In the genomic region with DNA sequence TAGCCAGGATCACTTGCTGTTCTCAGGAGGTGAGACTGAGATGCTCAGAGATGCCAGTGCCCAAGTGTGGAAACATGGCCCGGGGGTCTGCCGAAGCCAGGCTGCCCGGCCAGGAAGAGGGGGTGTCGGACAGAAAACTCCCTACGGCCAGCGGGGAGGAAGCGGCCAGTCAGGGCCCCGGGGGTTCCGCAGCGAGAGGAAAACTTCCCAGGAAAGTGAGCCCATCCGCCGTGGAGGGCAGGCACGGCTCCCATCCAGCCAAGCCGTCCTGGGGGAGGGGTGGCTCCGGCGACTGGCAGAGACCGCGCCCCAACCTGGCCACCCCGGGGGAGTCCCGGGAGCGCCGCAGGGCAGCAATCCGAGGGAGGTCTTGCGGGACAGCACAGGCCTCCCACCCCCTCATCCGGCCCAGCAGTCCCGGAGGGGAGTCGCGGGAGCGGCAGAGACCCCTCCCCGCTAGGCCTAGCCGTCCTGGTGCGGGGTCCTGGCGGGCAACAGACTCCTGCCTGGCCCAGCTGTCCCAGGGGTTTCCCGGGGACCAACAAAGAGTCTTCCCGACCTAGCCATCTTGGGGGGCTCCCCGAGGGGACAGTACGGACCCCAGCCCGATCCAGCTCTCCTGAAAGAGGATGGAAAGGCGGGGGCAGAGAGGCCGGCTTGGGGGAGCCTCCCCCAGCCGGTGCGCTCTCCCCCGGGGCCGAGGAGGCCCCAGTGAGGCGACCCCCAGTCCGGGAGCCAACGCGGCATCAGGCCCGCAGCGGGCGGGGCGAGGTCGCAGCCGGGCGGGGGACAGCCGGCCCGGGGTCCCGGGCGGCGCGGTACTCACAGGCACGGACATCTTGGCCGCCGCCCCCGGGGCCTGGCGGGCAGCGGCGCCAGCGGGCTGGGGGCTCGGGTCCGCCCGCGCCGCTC, we compare ENCODE assay signal across 8 cellular contexts. TPM values are rescaled to one million over a fixed set of nuclear protein-coding genes. Genes with fewer than 3 reads are reported as not detected.
DNase-seq lines count a peak whose midpoint lies in the region; ATAC-seq and TF ChIP-seq lines count a peak whose summit lies in the region.

No MANE protein-coding gene starts in this region.

- H3K4me3 Mint-ChIP-seq in HFFc6, result peak overlapping the region; percentile 88

- no peaks in the 10 kb centered on the region for H3K9me3 Mint-ChIP-seq in HFFc6

- intact Hi-C loops in heart left ventricle (cut with DNase I), result loop anchor here in 6 of 10 donors (2.0 to 5.0 kb wide), 3 partner anchors 33 to 42 kb away; no protein-coding TSS in a partner anchor

- no peaks in the 10 kb centered on the region; the same call in 1 of the 2 replicates for H3K27me3 Mint-ChIP-seq in HFFc6 (ENCODE audit: insufficient read depth)

- H3K4me1 Mint-ChIP-seq in HFFc6 (ENCODE audit: low read depth), result peaks cover 53% of the 10 kb centered on the region

- no peak for TF ChIP-seq POLR2A in heart left ventricle (IDR thresholded peaks at IDR 0.05)

- peaks cover 0 to 5% (median 0%) of the 10 kb centered on the region in 9 donors for H3K36me3 ChIP-seq in heart left ventricle

- H3K27me3 ChIP-seq in heart left ventricle, result peaks cover 0 to 50% (median 0%) of the 10 kb centered on the region in 9 donors

- peak overlapping the region; percentile 70 to 100 (median 94) for H3K4me3 ChIP-seq in heart left ventricle
- peak overlapping the region; percentile 91 for H3K4me3 ChIP-seq in retinal pigment epithelial cell (ENCODE audit: low read length)

- no peak for TF ChIP-seq CTCF in HFFc6 (IDR thresholded peaks at IDR 0.05)
- no peak for TF ChIP-seq CTCF in heart left ventricle (IDR thresholded peaks at IDR 0.05)
- no peak for TF ChIP-seq CTCF in retinal pigment epithelial cell (conservative IDR thresholded peaks at IDR 0.05; ENCODE audit: low read depth, low read length)

- peak overlapping the region; percentile 80 for H3K27ac Mint-ChIP-seq in HFFc6

- no peaks in the 10 kb centered on the region for H3K9me3 ChIP-seq in heart left ventricle

- peak overlapping the region; percentile 84 to 99 (median 96) for H3K27ac ChIP-seq in heart left ventricle

- DNase-seq in HFFc6 (no peak), heart left ventricle (peak; percentile 65 to 75 (median 66)), retinal pigment epithelial cell (ENCODE audit: low read depth) (no peak), KG1 (lab: John Stamatoyannopoulos, UW) (no peak)
- DNase-seq in activated effector memory CD4-positive, alpha-beta T cell treated with Interleukin-2 at 50 U/mL for 16 hours, result no peak

- ATAC-seq in GM18502 (IDR thresholded peaks at IDR 0.05; ENCODE audit: poor library complexity, unreplicated experiment) (peak; percentile 11), SK-N-SH treated with all-trans-retinoic acid at 6 μM for 48 hours (peak; percentile 47), heart left ventricle (peak in 3 of 4 donors; percentile 3 to 52 (median 32)), GM19467 (IDR thresholded peaks at IDR 0.05; ENCODE audit: unreplicated experiment) (no peak)

- peaks cover 15% of the 10 kb centered on the region; the same call in 1 of the 2 replicates for H3K36me3 Mint-ChIP-seq in HFFc6 (ENCODE audit: low read depth)

- WGBS in heart left ventricle, 4 donors, result 0 to 8% (median 1%) methylated on average over 6 to 74 of the region's 74 CpGs

- H3K4me1 ChIP-seq in heart left ventricle, result peaks cover 27 to 74% (median 55%) of the 10 kb centered on the region in 12 donors

TF ChIP-seq in SK-N-SH treated with all-trans-retinoic acid at 6 μM for 48 hours, 23 proteins besides CTCF, POLR2A, EP300 and RAD21:
- TF ChIP-seq ZNF70 (CRISPR knock-in tag; IDR thresholded peaks at IDR 0.05) (no peak), BACH2 (CRISPR knock-in tag; IDR thresholded peaks at IDR 0.05; ENCODE audit: borderline replicate concordance) (no peak), SNAI2 (CRISPR knock-in tag; IDR thresholded peaks at IDR 0.05) (no peak), ARNTL (CRISPR knock-in tag; IDR thresholded peaks at IDR 0.05; ENCODE audit: borderline replicate concordance, low read depth) (no peak), ZFP30 (CRISPR knock-in tag; IDR thresholded peaks at IDR 0.05) (no peak), ESRRG (CRISPR knock-in tag; IDR thresholded peaks at IDR 0.05) (no peak), PPARA (CRISPR knock-in tag; IDR thresholded peaks at IDR 0.05; ENCODE audit: borderline replicate concordance) (no peak), GLIS3 (CRISPR knock-in tag; IDR thresholded peaks at IDR 0.05) (no peak), ZFP3 (CRISPR knock-in tag; IDR thresholded peaks at IDR 0.05) (no peak), TOX (CRISPR knock-in tag; IDR thresholded peaks at IDR 0.05; ENCODE audit: borderline replicate concordance) (no peak), ZC3H10 (CRISPR knock-in tag; IDR thresholded peaks at IDR 0.05) (no peak), ISL1 (CRISPR knock-in tag; IDR thresholded peaks at IDR 0.05) (no peak)
- TF ChIP-seq, protein P1, sequence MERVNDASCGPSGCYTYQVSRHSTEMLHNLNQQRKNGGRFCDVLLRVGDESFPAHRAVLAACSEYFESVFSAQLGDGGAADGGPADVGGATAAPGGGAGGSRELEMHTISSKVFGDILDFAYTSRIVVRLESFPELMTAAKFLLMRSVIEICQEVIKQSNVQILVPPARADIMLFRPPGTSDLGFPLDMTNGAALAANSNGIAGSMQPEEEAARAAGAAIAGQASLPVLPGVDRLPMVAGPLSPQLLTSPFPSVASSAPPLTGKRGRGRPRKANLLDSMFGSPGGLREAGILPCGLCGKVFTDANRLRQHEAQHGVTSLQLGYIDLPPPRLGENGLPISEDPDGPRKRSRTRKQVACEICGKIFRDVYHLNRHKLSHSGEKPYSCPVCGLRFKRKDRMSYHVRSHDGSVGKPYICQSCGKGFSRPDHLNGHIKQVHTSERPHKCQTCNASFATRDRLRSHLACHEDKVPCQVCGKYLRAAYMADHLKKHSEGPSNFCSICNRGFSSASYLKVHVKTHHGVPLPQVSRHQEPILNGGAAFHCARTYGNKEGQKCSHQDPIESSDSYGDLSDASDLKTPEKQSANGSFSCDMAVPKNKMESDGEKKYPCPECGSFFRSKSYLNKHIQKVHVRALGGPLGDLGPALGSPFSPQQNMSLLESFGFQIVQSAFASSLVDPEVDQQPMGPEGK (CRISPR knock-in tag; IDR thresholded peaks at IDR 0.05; ENCODE audit: borderline replicate concordance), result no peak
- TF ChIP-seq, protein P2, sequence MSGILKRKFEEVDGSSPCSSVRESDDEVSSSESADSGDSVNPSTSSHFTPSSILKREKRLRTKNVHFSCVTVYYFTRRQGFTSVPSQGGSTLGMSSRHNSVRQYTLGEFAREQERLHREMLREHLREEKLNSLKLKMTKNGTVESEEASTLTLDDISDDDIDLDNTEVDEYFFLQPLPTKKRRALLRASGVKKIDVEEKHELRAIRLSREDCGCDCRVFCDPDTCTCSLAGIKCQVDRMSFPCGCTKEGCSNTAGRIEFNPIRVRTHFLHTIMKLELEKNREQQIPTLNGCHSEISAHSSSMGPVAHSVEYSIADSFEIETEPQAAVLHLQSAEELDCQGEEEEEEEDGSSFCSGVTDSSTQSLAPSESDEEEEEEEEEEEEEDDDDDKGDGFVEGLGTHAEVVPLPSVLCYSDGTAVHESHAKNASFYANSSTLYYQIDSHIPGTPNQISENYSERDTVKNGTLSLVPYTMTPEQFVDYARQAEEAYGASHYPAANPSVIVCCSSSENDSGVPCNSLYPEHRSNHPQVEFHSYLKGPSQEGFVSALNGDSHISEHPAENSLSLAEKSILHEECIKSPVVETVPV (CRISPR knock-in tag; IDR thresholded peaks at IDR 0.05), result no peak
- TF ChIP-seq, protein P3, sequence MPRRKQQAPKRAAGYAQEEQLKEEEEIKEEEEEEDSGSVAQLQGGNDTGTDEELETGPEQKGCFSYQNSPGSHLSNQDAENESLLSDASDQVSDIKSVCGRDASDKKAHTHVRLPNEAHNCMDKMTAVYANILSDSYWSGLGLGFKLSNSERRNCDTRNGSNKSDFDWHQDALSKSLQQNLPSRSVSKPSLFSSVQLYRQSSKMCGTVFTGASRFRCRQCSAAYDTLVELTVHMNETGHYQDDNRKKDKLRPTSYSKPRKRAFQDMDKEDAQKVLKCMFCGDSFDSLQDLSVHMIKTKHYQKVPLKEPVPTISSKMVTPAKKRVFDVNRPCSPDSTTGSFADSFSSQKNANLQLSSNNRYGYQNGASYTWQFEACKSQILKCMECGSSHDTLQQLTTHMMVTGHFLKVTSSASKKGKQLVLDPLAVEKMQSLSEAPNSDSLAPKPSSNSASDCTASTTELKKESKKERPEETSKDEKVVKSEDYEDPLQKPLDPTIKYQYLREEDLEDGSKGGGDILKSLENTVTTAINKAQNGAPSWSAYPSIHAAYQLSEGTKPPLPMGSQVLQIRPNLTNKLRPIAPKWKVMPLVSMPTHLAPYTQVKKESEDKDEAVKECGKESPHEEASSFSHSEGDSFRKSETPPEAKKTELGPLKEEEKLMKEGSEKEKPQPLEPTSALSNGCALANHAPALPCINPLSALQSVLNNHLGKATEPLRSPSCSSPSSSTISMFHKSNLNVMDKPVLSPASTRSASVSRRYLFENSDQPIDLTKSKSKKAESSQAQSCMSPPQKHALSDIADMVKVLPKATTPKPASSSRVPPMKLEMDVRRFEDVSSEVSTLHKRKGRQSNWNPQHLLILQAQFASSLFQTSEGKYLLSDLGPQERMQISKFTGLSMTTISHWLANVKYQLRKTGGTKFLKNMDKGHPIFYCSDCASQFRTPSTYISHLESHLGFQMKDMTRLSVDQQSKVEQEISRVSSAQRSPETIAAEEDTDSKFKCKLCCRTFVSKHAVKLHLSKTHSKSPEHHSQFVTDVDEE (CRISPR knock-in tag; IDR thresholded peaks at IDR 0.05), result no peak

RNA-seq across cellular contexts. Expression of a gene that starts 13.8 kb away (rescaled TPM):
- total RNA-seq in HFFc6 (2021; fragmentation: NEBNext Ultra II Directional; extraction: Animal tissue kit (Norgen Biotek cat#: 25700)), result 100 to 1,000 TPM; 126 to 148 (median 130) TPM
- total RNA-seq in heart left ventricle, result 100 to 1,000 TPM in 1 of 9 donors, 10 to 100 TPM in 8; 51.4 to 129 (median 72.0) TPM
- polyA plus RNA-seq in heart left ventricle, result 10 to 100 TPM; 54.2 to 89.2 TPM

RNA-seq across cellular contexts. Expression of a gene that starts 46.5 kb away (rescaled TPM):
- total RNA-seq in HFFc6 (2021; fragmentation: NEBNext Ultra II Directional; extraction: Animal tissue kit (Norgen Biotek cat#: 25700)), result not detected
- total RNA-seq in heart left ventricle, result 1 to 10 TPM in 5 of 9 donors, not detected in 4; 2.0 to 3.7 (median 3.0) TPM
- under 1 TPM in 1 of 2 donors, not detected in 1; 0.64 TPM for polyA plus RNA-seq in heart left ventricle

RNA-seq across cellular contexts. Expression of a gene that starts 58.3 kb away (rescaled TPM):
- not detected for total RNA-seq in HFFc6 (2021; fragmentation: NEBNext Ultra II Directional; extraction: Animal tissue kit (Norgen Biotek cat#: 25700))
- 1 to 10 TPM in 4 of 9 donors, under 1 TPM in 1, not detected in 4; 0.98 to 3.7 (median 2.8) TPM for total RNA-seq in heart left ventricle
- polyA plus RNA-seq in heart left ventricle, result under 1 TPM in 1 of 2 donors, not detected in 1; 0.51 TPM

Comparison
In these comparisons a context has a peak if more than half of its experiments do, and no peak if none do; other contexts are left out.
1. DNase-seq: peak in heart left ventricle (5 of 5); none in HFFc6 (single experiment), retinal pigment epithelial cell (single experiment), KG1 (single experiment) and activated effector memory CD4-positive, alpha-beta T cell treated with Interleukin-2 at 50 U/mL for 16 hours (single experiment).